Comparison of ENCODE assay signal across 20 cellular contexts in genomic region chr2:127985735-127986134, GRCh38.
"Had no signal": no experiment of that assay in that cellular context is flagged by ENCODE, and none has a peak within 500 bp of the region (broad histone marks: within the 10 kb centered on the region; RNA-seq: fewer than 3 reads in every experiment).

No MANE protein-coding gene starts in this region.

- H3K4me3 Mint-ChIP-seq: activated B cell treated with CpG ODN at 0.5 μM for 24 hours; activated naive CD8-positive, alpha-beta T cell; central memory CD8-positive, alpha-beta T cell; effector memory CD8-positive, alpha-beta T cell; memory B cell; naive thymus-derived CD8-positive, alpha-beta T cell; T-helper 2 cell treated with Interferon-gamma antibody and Interleukin-4, amounts not matched to agents 5 μg/mL and 100 μg/mL, for 36 hours had no signal

- H3K27ac ChIP-seq: epithelial cell of prostate, gastrocnemius medialis, transverse colon, vagina had no signal

- H3K27ac Mint-ChIP-seq: activated B cell treated with CpG ODN at 0.5 μM for 24 hours; activated naive CD8-positive, alpha-beta T cell; memory B cell; T-helper 2 cell treated with Interferon-gamma antibody and Interleukin-4, amounts not matched to agents 5 μg/mL and 100 μg/mL, for 36 hours had no signal

- H3K27me3 Mint-ChIP-seq: activated B cell treated with CpG ODN at 0.5 μM for 24 hours; activated naive CD8-positive, alpha-beta T cell; central memory CD8-positive, alpha-beta T cell; effector memory CD8-positive, alpha-beta T cell; memory B cell; naive thymus-derived CD8-positive, alpha-beta T cell had no signal

- H3K9me3 Mint-ChIP-seq: activated B cell treated with CpG ODN at 0.5 μM for 24 hours; central memory CD8-positive, alpha-beta T cell; effector memory CD8-positive, alpha-beta T cell; memory B cell; naive thymus-derived CD8-positive, alpha-beta T cell; T-helper 2 cell treated with Interferon-gamma antibody and Interleukin-4, amounts not matched to agents 5 μg/mL and 100 μg/mL, for 36 hours had no signal

- DNase-seq: activated B cell treated with CpG ODN at 0.5 μM for 24 hours; activated CD4-positive, alpha-beta T cell treated with anti-CD3 and anti-CD28 coated beads for 48 hours; activated effector memory CD4-positive, alpha-beta T cell treated with anti-CD3 and anti-CD28 coated beads, Interleukin-2, amount 50 U/mL, for 16 hours; amniotic stem cell; dermis blood vessel endothelial cell; effector memory CD8-positive, alpha-beta T cell; gastrocnemius medialis; naive thymus-derived CD8-positive, alpha-beta T cell; small intestine; stimulated activated CD4-positive, alpha-beta T cell treated with anti-CD3 and anti-CD28 coated beads, Interleukin-4, amount 100 ng/mL, for 4 hours; stimulated activated CD8-positive, alpha-beta memory T cell treated with anti-CD3 and anti-CD28 coated beads, Interleukin-4, amount 100 ng/mL, for 48 hours; stimulated activated naive CD8-positive, alpha-beta T cell treated with anti-CD3 and anti-CD28 coated beads, Interleukin-15, Interleukin-2, amounts not matched to agents 100 U/mL and 50 U/mL, for 24 hours; SW 1271; transverse colon had no signal

- H3K4me3 ChIP-seq: gastrocnemius medialis, transverse colon, vagina had no signal

- H3K9me3 ChIP-seq: gastrocnemius medialis, transverse colon, vagina had no signal

- H3K4me1 Mint-ChIP-seq: activated B cell treated with CpG ODN at 0.5 μM for 24 hours had no signal

- H3K27me3 ChIP-seq: gastrocnemius medialis, transverse colon, vagina had no signal

- ATAC-seq: effector memory CD8-positive, alpha-beta T cell; gastrocnemius medialis; naive thymus-derived CD8-positive, alpha-beta T cell; stimulated activated naive CD8-positive, alpha-beta T cell treated with anti-CD3 and anti-CD28 coated beads, Interleukin-15, Interleukin-2, amounts not matched to agents 100 U/mL and 50 U/mL, for 24 hours had no signal

- H3K4me1 ChIP-seq: gastrocnemius medialis, transverse colon, vagina had no signal
